ENCODE assay signal across 9 cellular contexts in the genomic region with DNA sequence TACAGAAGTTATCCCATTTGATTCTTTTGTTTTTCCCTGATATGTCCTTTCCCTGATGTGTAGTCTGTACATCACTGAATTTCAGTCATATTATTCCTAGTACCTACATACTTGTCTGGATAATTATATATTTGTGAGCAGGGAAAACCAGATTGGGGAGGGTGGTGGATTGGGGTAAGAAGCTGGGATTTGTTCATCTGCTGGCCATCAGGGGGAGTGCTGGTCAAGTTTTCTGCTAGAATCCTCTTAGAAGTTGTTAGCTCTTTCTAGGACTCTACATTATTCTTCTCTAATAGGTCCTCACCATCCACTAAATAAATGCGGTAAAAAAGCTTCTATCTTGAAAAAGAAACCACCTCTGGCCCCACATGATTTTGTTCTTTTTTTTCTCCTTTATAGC.
A peak's percentile ranks its signal among the peaks of the same experiment; 100 is the strongest.
DNase-seq lines count a peak whose midpoint lies in the region; ATAC-seq and TF ChIP-seq lines count a peak whose summit lies in the region.
"Had no signal": no experiment of that assay in that cellular context is flagged by ENCODE, and none has a peak within 500 bp of the region (broad histone marks: within the 10 kb centered on the region; RNA-seq: fewer than 3 reads in every experiment).

No MANE protein-coding gene starts in this region.

- ATAC-seq in HG02973 (IDR thresholded peaks at IDR 0.05; ENCODE audit: unreplicated experiment), result peak; percentile 76
- ATAC-seq in psoas muscle, result no peak
- no peak for ATAC-seq in GM18520 (IDR thresholded peaks at IDR 0.05; ENCODE audit: unreplicated experiment)

- intact Hi-C loops in psoas muscle (cut with DNase I), result no loop called here
- intact Hi-C loops in tibial artery (cut with DNase I; ENCODE audit: low total_unique reads), result no loop called here

- H3K27me3 ChIP-seq in psoas muscle (ENCODE audit: insufficient read depth in 3 of 3, low read length in 2 of 3) (no peaks in the 10 kb centered on the region), tibial artery (no peaks in the 10 kb centered on the region)

- no peaks in the 10 kb centered on the region for H3K4me1 ChIP-seq in psoas muscle
- H3K4me1 ChIP-seq in tibial artery, result no peaks in the 10 kb centered on the region

- H3K27ac ChIP-seq in psoas muscle, result no peak overlapping the region
- no peak overlapping the region for H3K27ac ChIP-seq in tibial artery

- peak; percentile 24 for TF ChIP-seq CTCF in AG09309 (IDR thresholded peaks at IDR 0.05; ENCODE audit: control insufficient read depth, insufficient read depth, low read depth, low read length, missing control alignments)
- TF ChIP-seq CTCF in GM12872 (IDR thresholded peaks at IDR 0.05; ENCODE audit: insufficient read depth, low read depth, low read length), result peak; percentile 71
- TF ChIP-seq CTCF in epithelial cell of esophagus (IDR thresholded peaks at IDR 0.05; ENCODE audit: insufficient read depth, low read depth, low read length, missing control alignments), result peak; percentile 62
- peak; percentile 24 for TF ChIP-seq CTCF in psoas muscle (IDR thresholded peaks at IDR 0.05)
- peak in 1 of 2 experiments; percentile 16 for TF ChIP-seq CTCF in tibial artery (IDR thresholded peaks at IDR 0.05)

- DNase-seq in AG09309 (ENCODE audit: low read depth), result no peak
- peak; percentile 31 for DNase-seq in NOMO-1 treated with DMSO at 0.1 percent for 48 hours (lab: John Stamatoyannopoulos, UW; ENCODE audit: unreplicated experiment)
- peak; percentile 60 for DNase-seq in epithelial cell of esophagus (ENCODE audit: low read depth)
- DNase-seq in psoas muscle, result no peak
- DNase-seq in tibial artery, result no peak
- DNase-seq: stimulated activated naive B cell treated with anti-CD40 and anti-IgM and Interleukin-4, amounts not matched to agents 10 μg/mL and 1 μg/mL and 100 μg/mL, for 72 hours had no signal

- no peak overlapping the region for H3K4me3 ChIP-seq in AG09309 (ENCODE audit: control insufficient read depth, low read depth, low read length)
- H3K4me3 ChIP-seq in epithelial cell of esophagus (ENCODE audit: low read length), result no peak overlapping the region
- H3K4me3 ChIP-seq in psoas muscle, result no peak overlapping the region
- H3K4me3 ChIP-seq in tibial artery, result no peak overlapping the region

- WGBS in psoas muscle, 3 donors, result 73 to 78% (median 78%) methylated on average over 1 of the region's 1 CpG

- no peaks in the 10 kb centered on the region for H3K9me3 ChIP-seq in psoas muscle
- H3K9me3 ChIP-seq in tibial artery, result no peaks in the 10 kb centered on the region

- H3K36me3 ChIP-seq in psoas muscle (ENCODE audit: insufficient read depth in 1 of 2, low read depth in 1 of 2) (no peaks in the 10 kb centered on the region), tibial artery (no peaks in the 10 kb centered on the region)

Comparison
In these comparisons a context has a peak if more than half of its experiments do, and no peak if none do; other contexts are left out.
1. DNase-seq: peak in NOMO-1 treated with DMSO at 0.1 percent for 48 hours (single experiment) and epithelial cell of esophagus (single experiment); none in AG09309 (single experiment), psoas muscle (0 of 2) and tibial artery (0 of 2).